ENCODE assay signal across 20 cellular contexts in the genomic region with DNA sequence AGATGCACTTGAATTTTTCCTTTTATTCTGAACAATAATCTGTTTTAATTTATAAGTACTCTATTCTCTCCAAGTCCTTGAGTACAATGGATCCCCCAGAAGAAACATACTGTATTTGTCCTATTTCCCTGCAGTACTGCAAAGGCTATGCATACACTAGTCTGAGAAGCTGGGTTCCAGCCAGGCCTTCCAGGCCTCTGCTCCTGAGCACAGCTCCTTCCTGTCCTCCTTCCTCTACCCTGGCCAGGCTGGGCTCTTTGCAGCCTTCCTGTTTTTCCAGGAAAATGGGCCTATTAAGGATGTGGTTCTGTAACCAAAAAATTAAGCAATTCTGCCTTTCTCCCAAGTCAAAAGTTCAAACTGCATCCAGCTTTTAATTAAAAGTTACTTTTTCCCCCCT.
"Had no signal": no experiment of that assay in that cellular context is flagged by ENCODE, and none has a peak within 500 bp of the region (broad histone marks: within the 10 kb centered on the region; RNA-seq: fewer than 3 reads in every experiment).

No MANE protein-coding gene starts in this region.

- H3K27me3 ChIP-seq: MG63, SJSA1 had no signal

- H3K27ac ChIP-seq: HL-60, SJSA1, SK-N-MC had no signal

- H3K4me3 ChIP-seq: MG63, SJSA1, SK-N-MC had no signal

- H3K9me3 ChIP-seq: MG63, SJSA1 had no signal

- H3K4me1 ChIP-seq: SJSA1 had no signal

- DNase-seq: KBM-7, MG63, NCI-H1092 treated with DMSO at 0.1 percent for 48 hours, NCI-H1436, NCI-H1694, NCI-H187 treated with DMSO at 0.1 percent for 48 hours, NCI-H2029 treated with DMSO at 0.1 percent for 48 hours, NCI-H2107, NCI-H226, NCI-H446, NCI-H510A, NCI-H524 treated with DMSO at 0.1 percent for 48 hours, NCI-H69, NCI-H774, Right ventricle myocardium superior, RPMI8226, SIG-M5 had no signal

- H3K36me3 ChIP-seq: MG63, SJSA1 had no signal
